Comparison of ENCODE assay signal across 8 cellular contexts in genomic region chr5:72955143-72955767, GRCh38. TPM values are rescaled to one million over a fixed set of nuclear protein-coding genes. Genes with fewer than 3 reads are reported as not detected.
DNase-seq lines count a peak whose midpoint lies in the region; ATAC-seq and TF ChIP-seq lines count a peak whose summit lies in the region.

No MANE protein-coding gene starts in this region.

- H3K4me3 ChIP-seq in CD4-positive, CD25-positive, alpha-beta regulatory T cell (ENCODE audit: low read depth, low read length): peak overlapping the region; percentile 78
- H3K4me3 ChIP-seq in iPS-18a (ENCODE audit: low read length): peak overlapping the region; percentile 79
- H3K4me3 ChIP-seq in skeletal muscle satellite cell (ENCODE audit: low read length): peak overlapping the region; percentile 86

- peaks cover 0 to 3% (median 0%) of the 10 kb centered on the region in 7 donors for H3K9me3 Mint-ChIP-seq in CD4-positive, CD25-positive, alpha-beta regulatory T cell

- TF ChIP-seq CTCF in GM20000 (IDR thresholded peaks at IDR 0.05; ENCODE audit: extremely low read depth, missing control alignments): no peak

- peak in 1 of 3 donors; percentile 5 for DNase-seq in CD4-positive, CD25-positive, alpha-beta regulatory T cell
- DNase-seq in stimulated activated CD4-positive, alpha-beta T cell treated with anti-CD3 and anti-CD28 coated beads, Interleukin-4, amount 100 ng/mL, for 1 hour: no peak
- no peak for DNase-seq in GM20000 (ENCODE audit: low spot score)

- peak overlapping the region; percentile 24 for H3K9ac ChIP-seq in iPS-18a (ENCODE audit: low read length)
- peak overlapping the region; percentile 90 for H3K9ac ChIP-seq in skeletal muscle satellite cell (ENCODE audit: low read depth, low read length)

- H3K4me2 ChIP-seq in skeletal muscle satellite cell (ENCODE audit: low read length): peak overlapping the region; percentile 99

- H3K27me3 ChIP-seq in CD4-positive, CD25-positive, alpha-beta regulatory T cell (ENCODE audit: control insufficient read depth, insufficient read depth, low read length): peaks cover 36% of the 10 kb centered on the region
- H3K27me3 ChIP-seq in iPS-18a (ENCODE audit: control insufficient read depth, insufficient read depth, low read length) (peaks cover 21% of the 10 kb centered on the region), skeletal muscle satellite cell (ENCODE audit: control insufficient read depth, insufficient read depth, low read length) (no peaks in the 10 kb centered on the region)

- peaks cover 0 to 24% (median 14%) of the 10 kb centered on the region in 4 donors for H3K4me1 Mint-ChIP-seq in CD4-positive, CD25-positive, alpha-beta regulatory T cell

- no peaks in the 10 kb centered on the region for H3K36me3 Mint-ChIP-seq in CD4-positive, CD25-positive, alpha-beta regulatory T cell

- no peaks in the 10 kb centered on the region for H3K36me3 ChIP-seq in CD4-positive, CD25-positive, alpha-beta regulatory T cell (ENCODE audit: control insufficient read depth, insufficient read depth, low read length)
- H3K36me3 ChIP-seq in iPS-18a (ENCODE audit: control insufficient read depth, low read depth, low read length): no peaks in the 10 kb centered on the region
- no peaks in the 10 kb centered on the region for H3K36me3 ChIP-seq in skeletal muscle satellite cell (ENCODE audit: insufficient read depth, low read length)

- WGBS in adipose tissue, 3 donors: 1 to 4% (median 3%) methylated on average over 33 of the region's 33 CpGs

- peak overlapping the region; percentile 93 to 99 (median 95) for H3K4me3 Mint-ChIP-seq in CD4-positive, CD25-positive, alpha-beta regulatory T cell

- H3K27ac Mint-ChIP-seq in CD4-positive, CD25-positive, alpha-beta regulatory T cell: peak overlapping the region; percentile 57 to 94 (median 91)

- no peaks in the 10 kb centered on the region for H3K9me3 ChIP-seq in CD4-positive, CD25-positive, alpha-beta regulatory T cell (ENCODE audit: control insufficient read depth in 2 of 2, low read length in 2 of 2)
- H3K9me3 ChIP-seq in iPS-18a (ENCODE audit: control insufficient read depth, low read depth, low read length): no peaks in the 10 kb centered on the region
- no peaks in the 10 kb centered on the region for H3K9me3 ChIP-seq in skeletal muscle satellite cell (replicated peaks; ENCODE audit: low read length)

- peaks cover 17% of the 10 kb centered on the region for H3K4me1 ChIP-seq in CD4-positive, CD25-positive, alpha-beta regulatory T cell (ENCODE audit: control insufficient read depth, insufficient read depth, low read length, poor library complexity, severe bottlenecking)
- peaks cover 17% of the 10 kb centered on the region for H3K4me1 ChIP-seq in iPS-18a (ENCODE audit: control insufficient read depth, low read depth, low read length)
- H3K4me1 ChIP-seq in skeletal muscle satellite cell (ENCODE audit: control insufficient read depth, insufficient read depth, low read length): peaks cover 53% of the 10 kb centered on the region

- H3K27ac ChIP-seq in CD4-positive, CD25-positive, alpha-beta regulatory T cell (ENCODE audit: insufficient read depth, low read length, poor library complexity, severe bottlenecking): no peak overlapping the region
- peak overlapping the region; percentile 73 for H3K27ac ChIP-seq in adipose tissue (ENCODE audit: low read depth, low read length)
- H3K27ac ChIP-seq in iPS-18a (ENCODE audit: low read length): no peak overlapping the region

- peak in 1 of 2 donors; percentile 2 for ATAC-seq in CD4-positive, CD25-positive, alpha-beta regulatory T cell (ENCODE audit: low read depth in 2 of 2)
- peak; percentile 39 for ATAC-seq in GM19463 (IDR thresholded peaks at IDR 0.05; ENCODE audit: unreplicated experiment)
- ATAC-seq in HG03520 (IDR thresholded peaks at IDR 0.05; ENCODE audit: unreplicated experiment): peak; percentile 25

- peaks cover 71% of the 10 kb centered on the region for H3K27me3 Mint-ChIP-seq in CD4-positive, CD25-positive, alpha-beta regulatory T cell

RNA-seq across cellular contexts. Expression of gene FCHO2, which starts 0.6 kb away (rescaled TPM):
- 2.2 TPM for total RNA-seq in CD4-positive, CD25-positive, alpha-beta regulatory T cell
- polyA plus RNA-seq in CD4-positive, CD25-positive, alpha-beta regulatory T cell: under 1 TPM; 0.52 to 0.93 (median 0.80) TPM
- polyA plus RNA-seq in adipose tissue: 10 to 100 TPM in 1 of 3 donors, 1 to 10 TPM in 2; 4.5 to 12.0 (median 7.0) TPM
- 6.1 and 10.9 TPM in 2 replicates for total RNA-seq in skeletal muscle satellite cell (2012; rRNA removed)
